ENCODE assay signal across 17 cellular contexts in genomic region chr10:6593140-6593740, GRCh38. TPM values are rescaled to one million over a fixed set of nuclear protein-coding genes. Genes with fewer than 3 reads are reported as not detected.
DNase-seq lines count a peak whose midpoint lies in the region; ATAC-seq and TF ChIP-seq lines count a peak whose summit lies in the region.
"Had no signal": no experiment of that assay in that cellular context is flagged by ENCODE, and none has a peak within 500 bp of the region (broad histone marks: within the 10 kb centered on the region; RNA-seq: fewer than 3 reads in every experiment).

No MANE protein-coding gene starts in this region.

- no peak overlapping the region for H3K4ac ChIP-seq in mesendoderm (ENCODE audit: low read depth, low read length)

- no peak for DNase-seq in activated CD8-positive, alpha-beta memory T cell treated with anti-CD3 and anti-CD28 coated beads, Interleukin-2, amount 10 ng/mL, durations not matched to agents 7 days and 5 days
- no peak for DNase-seq in activated CD8-positive, alpha-beta memory T cell treated with anti-CD3 and anti-CD28 coated beads for 24 hours
- DNase-seq in HT1080 (ENCODE audit: low read depth) = peak; percentile 51
- DNase-seq in activated T-helper 2 cell treated with anti-CD3 and anti-CD28 coated beads, Interferon-gamma antibody, Interleukin-2, Interleukin-4, amounts not matched to agents 10 μg/mL and 5 μg/mL and 100 μg/mL, durations not matched to agents 14 hours and 24 hours and 36 hours (ENCODE audit: low spot score) = no peak
- peak; percentile 71 for DNase-seq in mesendoderm
- no peak for DNase-seq in HFFc6
- DNase-seq in chondrocyte (ENCODE audit: low spot score) = no peak
- DNase-seq in NCI-H82 treated with DMSO at 0.1 percent for 48 hours (lab: John Stamatoyannopoulos, UW; ENCODE audit: unreplicated experiment) = no peak
- DNase-seq: ACHN, gastrocnemius medialis, GDM1, GM23248, NCI-H1105, right cardiac atrium, SHP77 had no signal

- no peak overlapping the region for H3K4me2 ChIP-seq in mesendoderm (ENCODE audit: low read length)

- H2BK120ac ChIP-seq in mesendoderm (ENCODE audit: low read depth, low read length) = no peak overlapping the region

- H3K27me3 ChIP-seq in mesendoderm (ENCODE audit: insufficient read depth, low read length, poor library complexity) = no peaks in the 10 kb centered on the region
- H3K27me3 ChIP-seq: cardiac muscle cell, gastrocnemius medialis, vagina had no signal

- H3K36me3 Mint-ChIP-seq in activated CD8-positive, alpha-beta memory T cell treated with anti-CD3 and anti-CD28 coated beads, Interleukin-2, amount 10 ng/mL, durations not matched to agents 7 days and 5 days = peaks cover 52% of the 10 kb centered on the region
- peaks cover 66% of the 10 kb centered on the region for H3K36me3 Mint-ChIP-seq in activated T-helper 2 cell treated with anti-CD3 and anti-CD28 coated beads, Interferon-gamma antibody, Interleukin-2, Interleukin-4, amounts not matched to agents 10 μg/mL and 5 μg/mL and 100 μg/mL, durations not matched to agents 14 hours and 24 hours and 36 hours (ENCODE audit: low read depth)
- H3K36me3 Mint-ChIP-seq in HFFc6 (ENCODE audit: low read depth) (no peaks in the 10 kb centered on the region), chondrocyte (ENCODE audit: low read depth) (no peaks in the 10 kb centered on the region)

- intact Hi-C loops in activated T-helper 2 cell treated with anti-CD3 and anti-CD28 coated beads, Interferon-gamma antibody, Interleukin-2, Interleukin-4, amounts not matched to agents 10 μg/mL and 5 μg/mL and 100 μg/mL, durations not matched to agents 14 hours and 24 hours and 36 hours (cut with micrococcal nuclease) = loop anchor here (1.0 kb wide), 3 partner anchors 14 to 51 kb away; no protein-coding TSS in a partner anchor

- peak; percentile 25 for ATAC-seq in activated CD8-positive, alpha-beta memory T cell treated with anti-CD3 and anti-CD28 coated beads, Interleukin-2, amount 10 ng/mL, durations not matched to agents 7 days and 5 days
- ATAC-seq: gastrocnemius medialis, right cardiac atrium had no signal

- H2AK5ac ChIP-seq in mesendoderm (ENCODE audit: low read length) = no peak overlapping the region

- no peaks in the 10 kb centered on the region for H3K79me1 ChIP-seq in mesendoderm (ENCODE audit: low read length)

- H3K79me2 ChIP-seq in mesendoderm (ENCODE audit: control insufficient read depth, insufficient read depth, low read length) = no peaks in the 10 kb centered on the region

- no peak overlapping the region for H2BK5ac ChIP-seq in mesendoderm (ENCODE audit: low read length)

- no peak overlapping the region for H3K4me3 Mint-ChIP-seq in activated CD8-positive, alpha-beta memory T cell treated with anti-CD3 and anti-CD28 coated beads, Interleukin-2, amount 10 ng/mL, durations not matched to agents 7 days and 5 days
- peak overlapping the region; percentile 31 for H3K4me3 Mint-ChIP-seq in activated T-helper 2 cell treated with anti-CD3 and anti-CD28 coated beads, Interferon-gamma antibody, Interleukin-2, Interleukin-4, amounts not matched to agents 10 μg/mL and 5 μg/mL and 100 μg/mL, durations not matched to agents 14 hours and 24 hours and 36 hours (ENCODE audit: low read depth)
- H3K4me3 Mint-ChIP-seq in HFFc6 (no peak overlapping the region), chondrocyte (ENCODE audit: unreplicated experiment) (no peak overlapping the region)

- no peak overlapping the region for H3K18ac ChIP-seq in mesendoderm (ENCODE audit: low read length)

- H3K9ac ChIP-seq in mesendoderm (ENCODE audit: low read length) = no peak overlapping the region
- H3K9ac ChIP-seq: GM23248 had no signal

- no peak overlapping the region for H3K27ac ChIP-seq in mesendoderm (ENCODE audit: low read depth, low read length)
- H3K27ac ChIP-seq: cardiac muscle cell, gastrocnemius medialis, GM23248, vagina had no signal

- peak overlapping the region; percentile 25 for H3K27ac Mint-ChIP-seq in activated CD8-positive, alpha-beta memory T cell treated with anti-CD3 and anti-CD28 coated beads, Interleukin-2, amount 10 ng/mL, durations not matched to agents 7 days and 5 days
- peak overlapping the region; percentile 65 for H3K27ac Mint-ChIP-seq in activated T-helper 2 cell treated with anti-CD3 and anti-CD28 coated beads, Interferon-gamma antibody, Interleukin-2, Interleukin-4, amounts not matched to agents 10 μg/mL and 5 μg/mL and 100 μg/mL, durations not matched to agents 14 hours and 24 hours and 36 hours
- H3K27ac Mint-ChIP-seq in HFFc6 (no peak overlapping the region), chondrocyte (ENCODE audit: unreplicated experiment) (no peak overlapping the region)

- WGBS in mesendoderm (ENCODE audit: extremely low coverage, insufficient coverage, low lambda C conversion rate) = no CpG with 5 or more reads among the region's 8 CpGs

- no peaks in the 10 kb centered on the region for H3K27me3 Mint-ChIP-seq in activated CD8-positive, alpha-beta memory T cell treated with anti-CD3 and anti-CD28 coated beads, Interleukin-2, amount 10 ng/mL, durations not matched to agents 7 days and 5 days
- no peaks in the 10 kb centered on the region for H3K27me3 Mint-ChIP-seq in activated T-helper 2 cell treated with anti-CD3 and anti-CD28 coated beads, Interferon-gamma antibody, Interleukin-2, Interleukin-4, amounts not matched to agents 10 μg/mL and 5 μg/mL and 100 μg/mL, durations not matched to agents 14 hours and 24 hours and 36 hours (ENCODE audit: low read depth)
- H3K27me3 Mint-ChIP-seq in HFFc6 (ENCODE audit: insufficient read depth) (peaks cover 5% of the 10 kb centered on the region), chondrocyte (ENCODE audit: low read depth) (peaks cover 18% of the 10 kb centered on the region)

- no peak overlapping the region for H4K8ac ChIP-seq in mesendoderm (ENCODE audit: low read depth, low read length)

- H3K36me3 ChIP-seq in mesendoderm (ENCODE audit: control insufficient read depth, insufficient read depth, low read length) = no peaks in the 10 kb centered on the region
- H3K36me3 ChIP-seq: cardiac muscle cell, gastrocnemius medialis, vagina had no signal

- peaks cover 66% of the 10 kb centered on the region for H3K4me1 Mint-ChIP-seq in activated CD8-positive, alpha-beta memory T cell treated with anti-CD3 and anti-CD28 coated beads, Interleukin-2, amount 10 ng/mL, durations not matched to agents 7 days and 5 days
- H3K4me1 Mint-ChIP-seq in activated T-helper 2 cell treated with anti-CD3 and anti-CD28 coated beads, Interferon-gamma antibody, Interleukin-2, Interleukin-4, amounts not matched to agents 10 μg/mL and 5 μg/mL and 100 μg/mL, durations not matched to agents 14 hours and 24 hours and 36 hours (ENCODE audit: low read depth) = peaks cover 81% of the 10 kb centered on the region
- no peaks in the 10 kb centered on the region for H3K4me1 Mint-ChIP-seq in HFFc6 (ENCODE audit: low read depth)
- H3K4me1 Mint-ChIP-seq in chondrocyte (ENCODE audit: low read depth) = no peaks in the 10 kb centered on the region

- H3K23ac ChIP-seq in mesendoderm (ENCODE audit: low read length) = no peak overlapping the region

- H2BK15ac ChIP-seq in mesendoderm (replicated peaks; ENCODE audit: low read depth) = no peak overlapping the region

- no peak overlapping the region for H3K56ac ChIP-seq in mesendoderm (ENCODE audit: low read length)

- no peaks in the 10 kb centered on the region for H3K4me1 ChIP-seq in mesendoderm (ENCODE audit: control insufficient read depth, low read depth, low read length)
- H3K4me1 ChIP-seq: vagina had no signal

- CTCF ChIA-PET in activated CD8-positive, alpha-beta memory T cell treated with anti-CD3 and anti-CD28 coated beads, Interleukin-2, amount 10 ng/mL, durations not matched to agents 7 days and 5 days (lab: Charles Lee) = interaction anchor here (0.9 to 2.6 kb wide), 7 partner anchors 10 to 119 kb away, joined by 3 to 12 read pairs (median 5); no protein-coding TSS in a partner anchor

- TF ChIP-seq CTCF in HFFc6 (IDR thresholded peaks at IDR 0.05) (no peak), chondrocyte (IDR thresholded peaks at IDR 0.05) (no peak)

- no peak overlapping the region for H3K4me3 ChIP-seq in mesendoderm (ENCODE audit: low read length)
- H3K4me3 ChIP-seq: cardiac muscle cell, gastrocnemius medialis, GM23248, vagina had no signal

- no peaks in the 10 kb centered on the region for H3K9me3 Mint-ChIP-seq in activated CD8-positive, alpha-beta memory T cell treated with anti-CD3 and anti-CD28 coated beads, Interleukin-2, amount 10 ng/mL, durations not matched to agents 7 days and 5 days (ENCODE audit: low read depth)
- H3K9me3 Mint-ChIP-seq in activated T-helper 2 cell treated with anti-CD3 and anti-CD28 coated beads, Interferon-gamma antibody, Interleukin-2, Interleukin-4, amounts not matched to agents 10 μg/mL and 5 μg/mL and 100 μg/mL, durations not matched to agents 14 hours and 24 hours and 36 hours = no peaks in the 10 kb centered on the region
- no peaks in the 10 kb centered on the region for H3K9me3 Mint-ChIP-seq in HFFc6
- peaks cover 3% of the 10 kb centered on the region for H3K9me3 Mint-ChIP-seq in chondrocyte (ENCODE audit: low read depth)

- no peak overlapping the region for H4K5ac ChIP-seq in mesendoderm (ENCODE audit: low read length)

RNA-seq across cellular contexts. Expression of gene PRKCQ, which starts 13.2 kb away (rescaled TPM):
- 10 to 100 TPM; 51.0 to 58.7 TPM for total RNA-seq in activated CD8-positive, alpha-beta memory T cell treated with anti-CD3 and anti-CD28 coated beads, Interleukin-2, amount 10 ng/mL, durations not matched to agents 7 days and 5 days
- total RNA-seq in HT1080 (2014; rRNA removed; shearing (Covaris generic)) = 0.16 and 0.33 TPM in 2 replicates
- 0.08 TPM in 1 of 2 replicates, not detected in the other for polyA plus RNA-seq in HT1080 (2015; cell fraction: cytosol; rRNA removed)
- polyA plus RNA-seq in HT1080 (2015; cell fraction: nucleus; rRNA removed) = 0.05 TPM in 1 of 2 replicates, not detected in the other
- total RNA-seq in activated T-helper 2 cell treated with anti-CD3 and anti-CD28 coated beads, Interferon-gamma antibody, Interleukin-2, Interleukin-4, amounts not matched to agents 10 μg/mL and 5 μg/mL and 100 μg/mL, durations not matched to agents 14 hours and 24 hours and 36 hours = 40.0 and 40.8 TPM in 2 replicates
- 7.4 TPM for polyA plus RNA-seq in mesendoderm (2013, experiment 1 of 2)
- polyA plus RNA-seq in mesendoderm (2013, experiment 2 of 2) = 7.3 TPM
- not detected for total RNA-seq in HFFc6 (2021; fragmentation: NEBNext Ultra II Directional; extraction: Animal tissue kit (Norgen Biotek cat#: 25700))
- 0.13 to 0.15 TPM in 2 of 3 replicates, not detected in the other for total RNA-seq in chondrocyte
- total RNA-seq: GM23248 had no signal
- polyA plus RNA-seq: GM23248 had no signal

Comparison
In these comparisons a context has a peak if more than half of its experiments do, and no peak if none do; other contexts are left out.
1. DNase-seq: peak in HT1080 (single experiment) and mesendoderm (single experiment); none in activated CD8-positive, alpha-beta memory T cell treated with anti-CD3 and anti-CD28 coated beads, Interleukin-2, amount 10 ng/mL, durations not matched to agents 7 days and 5 days (single experiment), activated CD8-positive, alpha-beta memory T cell treated with anti-CD3 and anti-CD28 coated beads for 24 hours (single experiment), activated T-helper 2 cell treated with anti-CD3 and anti-CD28 coated beads, Interferon-gamma antibody, Interleukin-2, Interleukin-4, amounts not matched to agents 10 μg/mL and 5 μg/mL and 100 μg/mL, durations not matched to agents 14 hours and 24 hours and 36 hours (single experiment), HFFc6 (single experiment), chondrocyte (single experiment) and NCI-H82 treated with DMSO at 0.1 percent for 48 hours (single experiment).
2. H3K27ac Mint-ChIP-seq: peak in activated CD8-positive, alpha-beta memory T cell treated with anti-CD3 and anti-CD28 coated beads, Interleukin-2, amount 10 ng/mL, durations not matched to agents 7 days and 5 days (single experiment) and activated T-helper 2 cell treated with anti-CD3 and anti-CD28 coated beads, Interferon-gamma antibody, Interleukin-2, Interleukin-4, amounts not matched to agents 10 μg/mL and 5 μg/mL and 100 μg/mL, durations not matched to agents 14 hours and 24 hours and 36 hours (single experiment); none in HFFc6 (single experiment) and chondrocyte (single experiment).
3. RNA of gene PRKCQ, which starts 13.2 kb away (total RNA-seq): 51.0 to 58.7 TPM in activated CD8-positive, alpha-beta memory T cell treated with anti-CD3 and anti-CD28 coated beads, Interleukin-2, amount 10 ng/mL, durations not matched to agents 7 days and 5 days and 40.0 to 40.8 TPM in activated T-helper 2 cell treated with anti-CD3 and anti-CD28 coated beads, Interferon-gamma antibody, Interleukin-2, Interleukin-4, amounts not matched to agents 10 μg/mL and 5 μg/mL and 100 μg/mL, durations not matched to agents 14 hours and 24 hours and 36 hours; 0.16 to 0.33 TPM in HT1080, 0.13 to 0.15 TPM in chondrocyte and not detected in HFFc6; every median in the first group is over 10 times any median in the second.